In genomic region chr6:52724041-52724405, GRCh38 we compare ENCODE assay signal across 10 cellular contexts. TPM values are rescaled to one million over a fixed set of nuclear protein-coding genes. Genes with fewer than 3 reads are reported as not detected.
DNase-seq lines count a peak whose midpoint lies in the region; ATAC-seq, FAIRE-seq and TF ChIP-seq lines count a peak whose summit lies in the region.
"Had no signal": no experiment of that assay in that cellular context is flagged by ENCODE, and none has a peak within 500 bp of the region (broad histone marks: within the 10 kb centered on the region; RNA-seq: fewer than 3 reads in every experiment).

No MANE protein-coding gene starts in this region.

- TF ChIP-seq CTCF in astrocyte (IDR thresholded peaks at IDR 0.05; ENCODE audit: insufficient read depth, low read depth, low read length) = no peak
- no peak for TF ChIP-seq CTCF in right atrium auricular region (IDR thresholded peaks at IDR 0.05)
- no peak for TF ChIP-seq CTCF in stomach (IDR thresholded peaks at IDR 0.05)

- H3K4me1 Mint-ChIP-seq in astrocyte (ENCODE audit: low read depth, unreplicated experiment) = peaks cover 6% of the 10 kb centered on the region
- no peaks in the 10 kb centered on the region for H3K4me1 Mint-ChIP-seq in naive thymus-derived CD8-positive, alpha-beta T cell
- no peaks in the 10 kb centered on the region for H3K4me1 Mint-ChIP-seq in activated CD4-positive, alpha-beta T cell treated with anti-CD3 and anti-CD28 coated beads, Interleukin-2, amount 10 ng/mL, durations not matched to agents 7 days and 5 days

- no peak overlapping the region for H3K4me2 ChIP-seq in astrocyte (ENCODE audit: low read length)

- H4K20me1 ChIP-seq in astrocyte (ENCODE audit: insufficient read depth, low read length) = no peaks in the 10 kb centered on the region

- DNase-seq in GM04503 (ENCODE audit: low read depth) (peak; percentile 91), astrocyte (ENCODE audit: low read depth) (peak; percentile 81), right atrium auricular region (ENCODE audit: low spot score) (no peak), stomach (no peak), mesenteric fat pad (ENCODE audit: low spot score) (no peak)
- no peak for DNase-seq in naive thymus-derived CD8-positive, alpha-beta T cell
- no peak for DNase-seq in activated CD4-positive, alpha-beta T cell treated with anti-CD3 and anti-CD28 coated beads, Interleukin-2, amount 10 ng/mL, durations not matched to agents 7 days and 5 days

- no peak overlapping the region for H3K27ac ChIP-seq in astrocyte (ENCODE audit: low read depth, low read length)
- H3K27ac ChIP-seq in right atrium auricular region = peak overlapping the region; percentile 26 to 35
- peak overlapping the region in 4 of 5 donors; percentile 58 to 80 (median 73) for H3K27ac ChIP-seq in stomach

- FAIRE-seq in astrocyte (lab: Jason Lieb, UNC) = no peak

- H3K36me3 ChIP-seq in astrocyte (ENCODE audit: insufficient read depth, low read length) (no peaks in the 10 kb centered on the region), right atrium auricular region (no peaks in the 10 kb centered on the region), stomach (no peaks in the 10 kb centered on the region)

- H3K9ac ChIP-seq in astrocyte (ENCODE audit: low read length) = no peak overlapping the region

- no peak overlapping the region for H3K4me3 Mint-ChIP-seq in astrocyte (ENCODE audit: unreplicated experiment)
- H3K4me3 Mint-ChIP-seq in naive thymus-derived CD8-positive, alpha-beta T cell = no peak overlapping the region
- no peak overlapping the region for H3K4me3 Mint-ChIP-seq in activated CD4-positive, alpha-beta T cell treated with anti-CD3 and anti-CD28 coated beads, Interleukin-2, amount 10 ng/mL, durations not matched to agents 7 days and 5 days
- H3K4me3 Mint-ChIP-seq: activated naive CD8-positive, alpha-beta T cell had no signal

- peaks cover 3% of the 10 kb centered on the region for H3K9me3 Mint-ChIP-seq in astrocyte (ENCODE audit: unreplicated experiment)
- H3K9me3 Mint-ChIP-seq in naive thymus-derived CD8-positive, alpha-beta T cell = no peaks in the 10 kb centered on the region
- no peaks in the 10 kb centered on the region for H3K9me3 Mint-ChIP-seq in activated CD4-positive, alpha-beta T cell treated with anti-CD3 and anti-CD28 coated beads, Interleukin-2, amount 10 ng/mL, durations not matched to agents 7 days and 5 days

- no peak for ATAC-seq in naive thymus-derived CD8-positive, alpha-beta T cell
- ATAC-seq in GM18520 (IDR thresholded peaks at IDR 0.05; ENCODE audit: unreplicated experiment) = no peak

- no peak for TF ChIP-seq POLR2A in stomach (IDR thresholded peaks at IDR 0.05)

- TF ChIP-seq EP300 in stomach (IDR thresholded peaks at IDR 0.05) = no peak

- WGBS in stomach, 5 donors = 47 to 61% (median 54%) methylated on average over 2 of the region's 2 CpGs

- POLR2A ChIA-PET in naive thymus-derived CD8-positive, alpha-beta T cell (lab: Charles Lee) = no interaction called here
- POLR2A ChIA-PET in activated CD4-positive, alpha-beta T cell treated with anti-CD3 and anti-CD28 coated beads, Interleukin-2, amount 10 ng/mL, durations not matched to agents 7 days and 5 days (lab: Charles Lee) = no interaction called here

- H3K79me2 ChIP-seq in astrocyte (ENCODE audit: insufficient read depth, low read length) = no peaks in the 10 kb centered on the region

- no peak overlapping the region for H2AFZ ChIP-seq in astrocyte (ENCODE audit: low read depth, low read length)

- no peaks in the 10 kb centered on the region for H3K27me3 ChIP-seq in astrocyte (ENCODE audit: insufficient read depth, low read length)
- H3K27me3 ChIP-seq in right atrium auricular region = no peaks in the 10 kb centered on the region
- no peaks in the 10 kb centered on the region for H3K27me3 ChIP-seq in stomach

- H3K36me3 Mint-ChIP-seq in astrocyte (ENCODE audit: low read depth, unreplicated experiment) = no peaks in the 10 kb centered on the region
- H3K36me3 Mint-ChIP-seq in naive thymus-derived CD8-positive, alpha-beta T cell = no peaks in the 10 kb centered on the region
- H3K36me3 Mint-ChIP-seq in activated CD4-positive, alpha-beta T cell treated with anti-CD3 and anti-CD28 coated beads, Interleukin-2, amount 10 ng/mL, durations not matched to agents 7 days and 5 days (ENCODE audit: low read depth) = no peaks in the 10 kb centered on the region
- H3K36me3 Mint-ChIP-seq: activated naive CD8-positive, alpha-beta T cell had no signal

- no peaks in the 10 kb centered on the region for H3K27me3 Mint-ChIP-seq in astrocyte (ENCODE audit: low read depth, unreplicated experiment)
- H3K27me3 Mint-ChIP-seq in naive thymus-derived CD8-positive, alpha-beta T cell = peaks cover 0 to 19% (median 3%) of the 10 kb centered on the region in 5 donors
- H3K27me3 Mint-ChIP-seq in activated CD4-positive, alpha-beta T cell treated with anti-CD3 and anti-CD28 coated beads, Interleukin-2, amount 10 ng/mL, durations not matched to agents 7 days and 5 days = peaks cover 4% of the 10 kb centered on the region
- H3K27me3 Mint-ChIP-seq: activated naive CD8-positive, alpha-beta T cell had no signal

- intact Hi-C loops in stomach (cut with DNase I; ENCODE audit: low total_unique reads) = no loop called here

- H3K4me1 ChIP-seq in astrocyte (ENCODE audit: insufficient read depth, low read length) (no peaks in the 10 kb centered on the region), right atrium auricular region (no peaks in the 10 kb centered on the region), stomach (peaks cover 13 to 32% (median 25%) of the 10 kb centered on the region in 4 donors)

- no peak overlapping the region for H3K4me3 ChIP-seq in astrocyte (ENCODE audit: insufficient read depth, low read depth, low read length)
- no peak overlapping the region for H3K4me3 ChIP-seq in right atrium auricular region
- H3K4me3 ChIP-seq in stomach = no peak overlapping the region

- H3K27ac Mint-ChIP-seq in astrocyte (ENCODE audit: unreplicated experiment) = no peak overlapping the region
- no peak overlapping the region for H3K27ac Mint-ChIP-seq in naive thymus-derived CD8-positive, alpha-beta T cell
- no peak overlapping the region for H3K27ac Mint-ChIP-seq in activated CD4-positive, alpha-beta T cell treated with anti-CD3 and anti-CD28 coated beads, Interleukin-2, amount 10 ng/mL, durations not matched to agents 7 days and 5 days
- H3K27ac Mint-ChIP-seq: activated naive CD8-positive, alpha-beta T cell had no signal

- CTCF ChIA-PET in activated CD4-positive, alpha-beta T cell treated with anti-CD3 and anti-CD28 coated beads, Interleukin-2, amount 10 ng/mL, durations not matched to agents 7 days and 5 days (lab: Charles Lee) = interaction anchor here (1.0 kb wide), 1 partner anchor 342 kb away, joined by 3 read pairs; the partner anchor contains the start of gene FBXO9

- H3K9me3 ChIP-seq in astrocyte (ENCODE audit: insufficient read depth, low read depth, low read length) (no peaks in the 10 kb centered on the region), right atrium auricular region (no peaks in the 10 kb centered on the region), stomach (no peaks in the 10 kb centered on the region)

RNA-seq across cellular contexts. Expression of gene GSTA2, which starts 39.3 kb away (rescaled TPM):
- total RNA-seq in astrocyte (not detected in 2 replicates), right atrium auricular region (not detected), stomach (1 to 10 TPM in 2 of 5 donors, under 1 TPM in 1, not detected in 2; 0.89 to 6.8 (median 2.9) TPM), mesenteric fat pad (not detected)
- polyA plus RNA-seq in stomach = 1 to 10 TPM; 4.9 to 9.8 (median 7.6) TPM
- not detected for total RNA-seq in naive thymus-derived CD8-positive, alpha-beta T cell
- not detected for polyA plus RNA-seq in naive thymus-derived CD8-positive, alpha-beta T cell
- not detected for total RNA-seq in activated CD4-positive, alpha-beta T cell treated with anti-CD3 and anti-CD28 coated beads, Interleukin-2, amount 10 ng/mL, durations not matched to agents 7 days and 5 days
- total RNA-seq: H7 had no signal

RNA-seq across cellular contexts. Expression of gene TMEM14A, which starts 53.1 kb away (rescaled TPM):
- total RNA-seq in astrocyte = 26.1 and 29.7 TPM in 2 replicates
- total RNA-seq in right atrium auricular region = 10 to 100 TPM; 13.2 to 13.4 TPM
- 10 to 100 TPM in 4 of 5 donors, not detected in 1; 10.7 to 29.9 (median 20.8) TPM for total RNA-seq in stomach
- polyA plus RNA-seq in stomach = 10 to 100 TPM; 23.2 to 29.4 (median 29.3) TPM
- 1 to 10 TPM; 7.3 to 8.3 TPM for total RNA-seq in naive thymus-derived CD8-positive, alpha-beta T cell
- 10 to 100 TPM; 22.4 to 36.0 (median 32.7) TPM for polyA plus RNA-seq in naive thymus-derived CD8-positive, alpha-beta T cell
- 10 to 100 TPM; 22.5 to 25.3 TPM for total RNA-seq in activated CD4-positive, alpha-beta T cell treated with anti-CD3 and anti-CD28 coated beads, Interleukin-2, amount 10 ng/mL, durations not matched to agents 7 days and 5 days
- total RNA-seq in mesenteric fat pad = 12.6 TPM

Comparison
In these comparisons a context has a peak if more than half of its experiments do, and no peak if none do; other contexts are left out.
1. DNase-seq: peak in GM04503 (single experiment) and astrocyte (single experiment); none in right atrium auricular region (single experiment), stomach (single experiment), naive thymus-derived CD8-positive, alpha-beta T cell (0 of 10), activated CD4-positive, alpha-beta T cell treated with anti-CD3 and anti-CD28 coated beads, Interleukin-2, amount 10 ng/mL, durations not matched to agents 7 days and 5 days (single experiment) and mesenteric fat pad (single experiment).